ENCODE assay signal across 15 cellular contexts in the genomic region with DNA sequence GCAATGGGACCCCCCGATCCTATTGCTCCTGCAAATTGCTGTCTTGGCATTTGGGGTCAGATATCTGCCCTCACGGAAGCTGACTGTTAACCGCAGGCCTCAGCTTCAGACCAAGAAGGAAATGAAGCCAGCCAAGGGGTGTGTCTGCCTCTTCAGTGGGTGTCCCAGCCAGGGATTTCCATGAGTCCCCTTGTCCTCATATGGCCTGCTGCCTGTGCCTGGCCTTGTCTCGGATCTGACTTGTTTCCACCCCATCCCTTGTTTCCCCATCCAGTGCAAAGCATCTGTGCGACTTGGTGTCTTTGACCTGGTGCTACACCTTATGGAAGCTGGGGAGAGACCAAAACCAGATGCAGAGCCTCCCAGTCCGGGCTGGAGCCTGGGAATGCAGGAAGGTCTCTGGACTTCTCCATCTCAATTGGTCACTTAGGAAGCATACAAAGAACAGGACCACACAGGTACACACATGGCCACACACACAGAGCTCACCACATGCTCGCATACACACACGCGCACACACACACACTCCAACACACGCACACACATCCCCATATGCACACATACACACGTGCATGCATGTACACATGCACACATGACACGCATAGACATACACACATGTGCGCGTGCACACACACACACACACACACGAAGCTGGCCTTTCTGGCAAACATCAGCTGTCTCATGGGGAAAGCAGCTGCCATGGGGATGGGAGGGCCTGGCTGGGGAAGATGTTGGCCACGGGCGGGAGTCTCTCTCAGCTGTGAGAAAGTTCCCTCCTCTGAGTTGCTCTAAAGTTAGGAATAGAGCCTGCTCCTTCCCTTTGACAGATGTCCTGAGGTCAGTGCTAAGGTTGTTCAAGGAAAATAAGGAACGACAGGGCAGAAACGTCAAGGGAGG.
A peak's percentile ranks its signal among the peaks of the same experiment; 100 is the strongest.
DNase-seq lines count a peak whose midpoint lies in the region; ATAC-seq, FAIRE-seq and TF ChIP-seq lines count a peak whose summit lies in the region.
"Had no signal": no experiment of that assay in that cellular context is flagged by ENCODE, and none has a peak within 500 bp of the region (broad histone marks: within the 10 kb centered on the region; RNA-seq: fewer than 3 reads in every experiment).

No MANE protein-coding gene starts in this region.

- WGBS in GM23248 (ENCODE audit: low coverage in 1 of 2, low lambda C conversion rate in 2 of 2, missing lambda C conversion rate in 2 of 2), 2 experiments = 42 to 44% methylated on average over 19 of the region's 19 CpGs
- WGBS in HepG2 (ENCODE audit: low lambda C conversion rate) = 91% methylated on average over 18 of the region's 19 CpGs

- peaks cover 89% of the 10 kb centered on the region for H3K36me3 Mint-ChIP-seq in brain
- no peaks in the 10 kb centered on the region for H3K36me3 Mint-ChIP-seq in CD14-positive monocyte

- CTCF ChIA-PET in HepG2 (lab: Yijun Ruan, JAX; ENCODE audit: low intra/inter-chr PET ratio, low total read pairs) = no interaction called here

- H3K9ac ChIP-seq in GM23248 (no peak overlapping the region), HepG2 (ENCODE audit: insufficient read depth, low read depth, low read length) (no peak overlapping the region)

- TF ChIP-seq EP300 in HepG2 (IDR thresholded peaks at IDR 0.05; ENCODE audit: low read depth in 2 of 2, low read length in 2 of 2) = no peak
- TF ChIP-seq EP300 in HepG2 (CRISPR knock-in tag; IDR thresholded peaks at IDR 0.05; ENCODE audit: borderline replicate concordance) = no peak

- peak overlapping the region in 3 of 5 experiments; percentile 34 to 82 (median 64) for H3K27ac Mint-ChIP-seq in brain
- H3K27ac Mint-ChIP-seq in CD14-positive monocyte = no peak overlapping the region

- H4K20me1 ChIP-seq in GM23248 (ENCODE audit: insufficient read depth) (no peaks in the 10 kb centered on the region), HepG2 (ENCODE audit: insufficient read depth, low read length) (no peaks in the 10 kb centered on the region)

- H3K9me2 ChIP-seq in GM23248 (ENCODE audit: insufficient read depth) = 0 out of 2 replicates have a peak, but pooled peaks cover 4% of the 10 kb centered on the region

- TF ChIP-seq POLR2A in HepG2 (IDR thresholded peaks at IDR 0.05; ENCODE audit: insufficient read depth in 1 of 2, low read depth in 2 of 2, low read length in 2 of 2) = no peak

- in situ Hi-C loops in GM23248 (cut with MboI) (no loop called here), HepG2 (cut with HindIII; ENCODE audit: extremely low pct_ligation_motif_present, low pct_unique_long_range_greater_than_20kb) (loop anchor here (10.0 kb wide), 1 partner anchor 433 kb away; no protein-coding TSS in a partner anchor)

- H3K9me3 ChIP-seq in GM23248 (ENCODE audit: low read depth) (no peaks in the 10 kb centered on the region), HepG2 (ENCODE audit: low read length) (no peaks in the 10 kb centered on the region)
- H3K9me3 ChIP-seq: MG63 had no signal

- no peak for TF ChIP-seq RAD21 in HepG2 (CRISPR knock-in tag; IDR thresholded peaks at IDR 0.05)

- H3K36me3 ChIP-seq in GM23248 (ENCODE audit: low read depth) = peaks cover 13% of the 10 kb centered on the region; the same call in 1 of the 2 replicates
- H3K36me3 ChIP-seq in HepG2 (replicated peaks in 1 of 2; ENCODE audit: control insufficient read depth in 1 of 2, insufficient read depth in 2 of 2, low read length in 2 of 2) = peaks cover 0 to 3% of the 10 kb centered on the region in 2 experiments; a peak in 3 of 5 replicates
- H3K36me3 ChIP-seq: MG63 had no signal

- BruUV-seq in HepG2 (replicated peaks; lab: Mats Ljungman, UMichigan) = no TSS peak

- H3K79me2 ChIP-seq in GM23248 (ENCODE audit: insufficient read depth) = no peaks in the 10 kb centered on the region
- H3K79me2 ChIP-seq in HepG2 (ENCODE audit: insufficient read depth, low read length) = no peaks in the 10 kb centered on the region

- no peak for ATAC-seq in HepG2
- no peak for ATAC-seq in HG02840 (IDR thresholded peaks at IDR 0.05; ENCODE audit: low FRiP score, unreplicated experiment)

- H3K27ac ChIP-seq in GM23248 (no peak overlapping the region), HepG2 (ENCODE audit: extremely low read length, insufficient read depth, low read length) (no peak overlapping the region)
- H3K27ac ChIP-seq: C4-2B, HL-60 had no signal

- FAIRE-seq in HepG2 (lab: Jason Lieb, UNC) = no peak
- FAIRE-seq: astrocyte, GM18507 had no signal

- H3K27me3 ChIP-seq in GM23248 (replicated peaks; ENCODE audit: insufficient read depth) (no peaks in the 10 kb centered on the region), HepG2 (ENCODE audit: control insufficient read depth in 1 of 2, insufficient read depth in 2 of 2, low read length in 2 of 2) (no peaks in the 10 kb centered on the region)
- H3K27me3 ChIP-seq: MG63 had no signal

- peaks cover 5% of the 10 kb centered on the region; the same call in 1 of the 2 replicates for H3F3A ChIP-seq in GM23248 (ENCODE audit: insufficient read depth)

- H3K4me2 ChIP-seq in GM23248 (ENCODE audit: unreplicated experiment) (no peak overlapping the region), HepG2 (ENCODE audit: low read depth, low read length) (no peak overlapping the region)

- no peak overlapping the region for H2AFZ ChIP-seq in GM23248
- no peak overlapping the region for H2AFZ ChIP-seq in HepG2 (ENCODE audit: low read length)

- DNase-seq in AG20443 (ENCODE audit: low spot score) (peak; percentile 78), GM23248 (peak; percentile 78), HepG2 (ENCODE audit: low spot score) (no peak), CD14-positive monocyte (ENCODE audit: low spot score) (no peak), NCI-H146 (lab: John Stamatoyannopoulos, UW) (no peak), HUDEP-2 (lab: John Stamatoyannopoulos, UW; ENCODE audit: unreplicated experiment in 76 of 76) (no peak)
- DNase-seq: kidney glomerular epithelial cell; MG63; stimulated activated naive CD4-positive, alpha-beta T cell had no signal

- no peak overlapping the region for H3K4me3 ChIP-seq in GM23248
- no peak overlapping the region for H3K4me3 ChIP-seq in HepG2 (replicated peaks in 1 of 3; ENCODE audit: insufficient read depth in 1 of 3, low read depth in 2 of 3, low read length in 3 of 3)
- H3K4me3 ChIP-seq: MG63 had no signal

- H3K4me3 Mint-ChIP-seq in brain (no peak overlapping the region), CD14-positive monocyte (no peak overlapping the region)

- intact Hi-C loops in HepG2 (cut with micrococcal nuclease; ENCODE audit: unreplicated experiment) = no loop called here
- intact Hi-C loops in CD14-positive monocyte (cut with micrococcal nuclease) = no loop called here

- H3K4me1 Mint-ChIP-seq in brain (no peaks in the 10 kb centered on the region), CD14-positive monocyte (peaks cover 18% of the 10 kb centered on the region)

- TF ChIP-seq CTCF in brain (conservative IDR thresholded peaks at IDR 0.05) (no peak), HepG2 (CRISPR knock-in tag; IDR thresholded peaks at IDR 0.05) (no peak), CD14-positive monocyte (IDR thresholded peaks at IDR 0.05) (no peak)

- H3K9me3 Mint-ChIP-seq in brain (no peaks in the 10 kb centered on the region), CD14-positive monocyte (peaks cover 0 to 5% (median 0%) of the 10 kb centered on the region in 7 donors)

- POLR2A ChIA-PET in HepG2 (lab: Yijun Ruan, JAX) = no interaction called here

- H3K27me3 Mint-ChIP-seq in brain (peaks cover 3% of the 10 kb centered on the region), CD14-positive monocyte (ENCODE audit: low read depth in 3 of 3) (peaks cover 16 to 50% (median 39%) of the 10 kb centered on the region in 3 donors)

- peaks cover 9% of the 10 kb centered on the region; the same call in 1 of the 2 replicates for H3K4me1 ChIP-seq in GM23248 (ENCODE audit: insufficient read depth)
- H3K4me1 ChIP-seq in HepG2 (ENCODE audit: insufficient read depth, low read length) = no peaks in the 10 kb centered on the region; the same call in 1 of the 2 replicates

TF ChIP-seq in HepG2, 621 proteins besides CTCF, POLR2A, EP300 and RAD21:
- no peak for TF ChIP-seq ZNF329 (CRISPR knock-in tag; IDR thresholded peaks at IDR 0.05; ENCODE audit: low read depth)
- TF ChIP-seq, protein P1, sequence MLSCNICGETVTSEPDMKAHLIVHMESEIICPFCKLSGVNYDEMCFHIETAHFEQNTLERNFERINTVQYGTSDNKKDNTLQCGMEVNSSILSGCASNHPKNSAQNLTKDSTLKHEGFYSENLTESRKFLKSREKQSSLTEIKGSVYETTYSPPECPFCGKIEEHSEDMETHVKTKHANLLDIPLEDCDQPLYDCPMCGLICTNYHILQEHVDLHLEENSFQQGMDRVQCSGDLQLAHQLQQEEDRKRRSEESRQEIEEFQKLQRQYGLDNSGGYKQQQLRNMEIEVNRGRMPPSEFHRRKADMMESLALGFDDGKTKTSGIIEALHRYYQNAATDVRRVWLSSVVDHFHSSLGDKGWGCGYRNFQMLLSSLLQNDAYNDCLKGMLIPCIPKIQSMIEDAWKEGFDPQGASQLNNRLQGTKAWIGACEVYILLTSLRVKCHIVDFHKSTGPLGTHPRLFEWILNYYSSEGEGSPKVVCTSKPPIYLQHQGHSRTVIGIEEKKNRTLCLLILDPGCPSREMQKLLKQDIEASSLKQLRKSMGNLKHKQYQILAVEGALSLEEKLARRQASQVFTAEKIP (CRISPR knock-in tag; IDR thresholded peaks at IDR 0.05; ENCODE audit: borderline replicate concordance) = no peak
- TF ChIP-seq KLF13 (CRISPR knock-in tag; IDR thresholded peaks at IDR 0.05) = no peak
- no peak for TF ChIP-seq ARNT2 (CRISPR knock-in tag; IDR thresholded peaks at IDR 0.05; ENCODE audit: low read depth)
- TF ChIP-seq, protein P2, sequence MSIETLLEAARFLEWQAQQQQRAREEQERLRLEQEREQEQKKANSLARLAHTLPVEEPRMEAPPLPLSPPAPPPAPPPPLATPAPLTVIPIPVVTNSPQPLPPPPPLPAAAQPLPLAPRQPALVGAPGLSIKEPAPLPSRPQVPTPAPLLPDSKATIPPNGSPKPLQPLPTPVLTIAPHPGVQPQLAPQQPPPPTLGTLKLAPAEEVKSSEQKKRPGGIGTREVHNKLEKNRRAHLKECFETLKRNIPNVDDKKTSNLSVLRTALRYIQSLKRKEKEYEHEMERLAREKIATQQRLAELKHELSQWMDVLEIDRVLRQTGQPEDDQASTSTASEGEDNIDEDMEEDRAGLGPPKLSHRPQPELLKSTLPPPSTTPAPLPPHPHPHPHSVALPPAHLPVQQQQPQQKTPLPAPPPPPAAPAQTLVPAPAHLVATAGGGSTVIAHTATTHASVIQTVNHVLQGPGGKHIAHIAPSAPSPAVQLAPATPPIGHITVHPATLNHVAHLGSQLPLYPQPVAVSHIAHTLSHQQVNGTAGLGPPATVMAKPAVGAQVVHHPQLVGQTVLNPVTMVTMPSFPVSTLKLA (IDR thresholded peaks at IDR 0.05) = peak; percentile 77
- no peak for TF ChIP-seq TBL1XR1 (IDR thresholded peaks at IDR 0.05; ENCODE audit: borderline replicate concordance, low read length, partially characterized antibody)

Comparison
In these comparisons a context has a peak if more than half of its experiments do, and no peak if none do; other contexts are left out.
1. DNase-seq: peak in AG20443 (single experiment) and GM23248 (single experiment); none in HepG2 (single experiment), CD14-positive monocyte (single experiment), NCI-H146 (single experiment) and HUDEP-2 (0 of 76).
2. H3K27ac Mint-ChIP-seq: peak in brain (3 of 5); none in CD14-positive monocyte (0 of 7).